ENCODE assay signal across 30 cellular contexts in the genomic region with DNA sequence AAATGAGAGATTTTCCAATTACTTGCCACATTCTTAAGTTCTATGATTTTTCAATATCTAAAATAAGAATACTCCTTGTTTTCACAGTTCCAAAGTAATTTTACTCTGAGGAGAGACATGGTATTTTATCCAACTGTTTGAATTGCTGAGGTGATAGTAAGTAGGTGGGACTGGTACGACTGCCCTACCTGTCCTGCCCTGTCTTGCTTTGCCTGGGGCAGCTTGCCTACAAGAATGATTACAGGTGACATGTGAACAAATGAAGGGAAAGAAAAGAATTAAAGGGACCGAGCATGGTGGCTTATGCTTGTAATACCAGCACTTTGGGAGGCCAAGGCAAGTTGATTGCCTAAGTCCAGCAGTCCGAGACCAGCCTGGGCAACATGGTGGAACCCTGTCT. TPM values are rescaled to one million over a fixed set of nuclear protein-coding genes. Genes with fewer than 3 reads are reported as not detected.
"Had no signal": no experiment of that assay in that cellular context is flagged by ENCODE, and none has a peak within 500 bp of the region (broad histone marks: within the 10 kb centered on the region; RNA-seq: fewer than 3 reads in every experiment).

No MANE protein-coding gene starts in this region.

- H3K27me3 ChIP-seq: ascending aorta, breast epithelium, dorsolateral prefrontal cortex, gastroesophageal sphincter had no signal

- DNase-seq: activated CD4-positive, alpha-beta memory T cell treated with anti-CD3 and anti-CD28 coated beads, Interleukin-2, amount 10 ng/mL, durations not matched to agents 7 days and 5 days; activated CD4-positive, alpha-beta T cell treated with anti-CD3 and anti-CD28 coated beads for 36 hours; activated CD4-positive, alpha-beta T cell treated with anti-CD3 and anti-CD28 coated beads, Interleukin-2, amount 10 ng/mL, durations not matched to agents 7 days and 5 days; activated CD4-positive, alpha-beta T cell treated with anti-CD3 and anti-CD28 coated beads, Interleukin-2, amount 50 U/mL, for 4 hours; activated CD4-positive, CD25-positive, alpha-beta regulatory T cell; activated CD4-positive, CD25-positive, alpha-beta regulatory T cell treated with anti-CD3 and anti-CD28 coated beads, Interleukin-2, amount 50 U/mL, for 72 hours; activated CD8-positive, alpha-beta memory T cell treated with anti-CD3 and anti-CD28 coated beads, Interleukin-2, amount 50 U/mL, for 48 hours; activated gamma-delta T cell; activated naive CD4-positive, alpha-beta T cell; activated naive CD4-positive, alpha-beta T cell treated with anti-CD3 and anti-CD28 coated beads, Interleukin-2, amount 10 ng/mL, durations not matched to agents 7 days and 5 days; activated naive CD8-positive, alpha-beta T cell treated with anti-CD3 and anti-CD28 coated beads, Interleukin-2, amount 10 ng/mL, durations not matched to agents 7 days and 5 days; activated T-cell treated with anti-CD3 and anti-CD28 coated beads for 4 hours; activated T-cell treated with anti-CD3 and anti-CD28 coated beads, Interleukin-2, amount 50 U/mL, for 24 hours; activated T-cell treated with anti-CD3 and anti-CD28 coated beads, Interleukin-2, amount 50 U/mL, for 72 hours; dorsolateral prefrontal cortex; effector memory CD4-positive, alpha-beta T cell; endodermal cell; erythroblast; foreskin melanocyte; heart right ventricle; T-helper 1 cell; T-helper 2 cell had no signal

- H3K4me1 Mint-ChIP-seq: activated CD4-positive, alpha-beta memory T cell treated with anti-CD3 and anti-CD28 coated beads, Interleukin-2, amount 10 ng/mL, durations not matched to agents 7 days and 5 days; activated CD4-positive, alpha-beta T cell treated with anti-CD3 and anti-CD28 coated beads for 36 hours; activated CD4-positive, alpha-beta T cell treated with anti-CD3 and anti-CD28 coated beads, Interleukin-2, amount 10 ng/mL, durations not matched to agents 7 days and 5 days; activated naive CD4-positive, alpha-beta T cell treated with anti-CD3 and anti-CD28 coated beads, Interleukin-2, amount 10 ng/mL, durations not matched to agents 7 days and 5 days; activated naive CD8-positive, alpha-beta T cell treated with anti-CD3 and anti-CD28 coated beads, Interleukin-2, amount 10 ng/mL, durations not matched to agents 7 days and 5 days; central memory CD8-positive, alpha-beta T cell had no signal

- H3K4me1 ChIP-seq: ascending aorta, breast epithelium had no signal

- H3K4me3 Mint-ChIP-seq: activated CD4-positive, alpha-beta memory T cell treated with anti-CD3 and anti-CD28 coated beads, Interleukin-2, amount 10 ng/mL, durations not matched to agents 7 days and 5 days; activated CD4-positive, alpha-beta T cell treated with anti-CD3 and anti-CD28 coated beads for 36 hours; activated CD4-positive, alpha-beta T cell treated with anti-CD3 and anti-CD28 coated beads, Interleukin-2, amount 10 ng/mL, durations not matched to agents 7 days and 5 days; activated naive CD4-positive, alpha-beta T cell treated with anti-CD3 and anti-CD28 coated beads, Interleukin-2, amount 10 ng/mL, durations not matched to agents 7 days and 5 days; activated naive CD8-positive, alpha-beta T cell treated with anti-CD3 and anti-CD28 coated beads, Interleukin-2, amount 10 ng/mL, durations not matched to agents 7 days and 5 days; activated T-cell treated with anti-CD3 and anti-CD28 coated beads, Interleukin-2, amount 50 U/mL, for 24 hours; activated T-cell treated with anti-CD3 and anti-CD28 coated beads, Interleukin-2, amount 50 U/mL, for 72 hours; brain; central memory CD8-positive, alpha-beta T cell; dendritic cell treated with granulocyte-macrophage colony-stimulating factor and Interleukin-4, amounts not matched to agents 40 ng/mL and 50 ng/mL, for 4 days; endodermal cell had no signal

- H3K36me3 ChIP-seq: ascending aorta, breast epithelium, gastroesophageal sphincter, heart right ventricle had no signal

- H3K36me3 Mint-ChIP-seq: activated naive CD4-positive, alpha-beta T cell treated with anti-CD3 and anti-CD28 coated beads, Interleukin-2, amount 10 ng/mL, durations not matched to agents 7 days and 5 days; activated naive CD8-positive, alpha-beta T cell treated with anti-CD3 and anti-CD28 coated beads, Interleukin-2, amount 10 ng/mL, durations not matched to agents 7 days and 5 days; brain had no signal

- H3K27ac ChIP-seq: ascending aorta, breast epithelium, coronary artery, dorsolateral prefrontal cortex, gastroesophageal sphincter, heart right ventricle had no signal

- H3K9me3 ChIP-seq: ascending aorta had no signal

- ATAC-seq: activated CD4-positive, alpha-beta T cell treated with anti-CD3 and anti-CD28 coated beads for 36 hours; activated naive CD4-positive, alpha-beta T cell treated with anti-CD3 and anti-CD28 coated beads, Interleukin-2, amount 50 U/mL, for 72 hours; activated T-cell treated with anti-CD3 and anti-CD28 coated beads, Interleukin-2, amount 50 U/mL, for 72 hours; gastroesophageal sphincter; heart right ventricle had no signal

- H3K27ac Mint-ChIP-seq: activated CD4-positive, alpha-beta memory T cell treated with anti-CD3 and anti-CD28 coated beads, Interleukin-2, amount 10 ng/mL, durations not matched to agents 7 days and 5 days; activated CD4-positive, alpha-beta T cell treated with anti-CD3 and anti-CD28 coated beads for 36 hours; activated CD4-positive, alpha-beta T cell treated with anti-CD3 and anti-CD28 coated beads, Interleukin-2, amount 10 ng/mL, durations not matched to agents 7 days and 5 days; activated naive CD4-positive, alpha-beta T cell treated with anti-CD3 and anti-CD28 coated beads, Interleukin-2, amount 10 ng/mL, durations not matched to agents 7 days and 5 days; activated naive CD4-positive, alpha-beta T cell treated with anti-CD3 and anti-CD28 coated beads, Interleukin-2, amount 50 U/mL, for 72 hours; activated naive CD8-positive, alpha-beta T cell treated with anti-CD3 and anti-CD28 coated beads, Interleukin-2, amount 10 ng/mL, durations not matched to agents 7 days and 5 days; activated T-cell treated with anti-CD3 and anti-CD28 coated beads, Interleukin-2, amount 50 U/mL, for 24 hours; activated T-cell treated with anti-CD3 and anti-CD28 coated beads, Interleukin-2, amount 50 U/mL, for 72 hours; brain; dendritic cell treated with granulocyte-macrophage colony-stimulating factor and Interleukin-4, amounts not matched to agents 40 ng/mL and 50 ng/mL, for 4 days; endodermal cell had no signal

- H3K4me3 ChIP-seq: ascending aorta, breast epithelium, coronary artery, dorsolateral prefrontal cortex, gastroesophageal sphincter, heart right ventricle had no signal

RNA-seq across cellular contexts. Expression of gene CCL28, which starts 57.4 kb away (rescaled TPM):
- total RNA-seq: ascending aorta had no signal
